ENCODE assay signal across 18 cellular contexts in the genomic region with DNA sequence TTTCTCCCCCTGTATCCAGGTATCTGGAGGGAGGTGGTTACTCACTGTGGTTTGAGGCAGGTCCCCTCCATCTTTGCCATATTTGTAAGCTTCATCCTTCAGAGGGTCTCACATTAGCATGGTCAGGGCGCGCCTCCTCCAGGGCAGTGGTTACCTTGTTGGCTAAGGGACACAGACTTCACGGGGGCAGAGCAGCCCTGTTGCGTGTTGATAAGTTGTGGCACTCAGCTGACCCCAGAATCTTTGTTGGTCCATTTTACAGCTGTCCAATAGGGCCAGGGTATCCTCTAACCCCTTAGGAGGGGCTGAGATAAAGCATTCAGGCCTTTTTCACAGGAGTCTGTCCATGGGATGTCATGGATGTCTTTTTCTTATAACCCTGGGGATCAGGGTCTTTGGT.
"Had no signal": no experiment of that assay in that cellular context is flagged by ENCODE, and none has a peak within 500 bp of the region (broad histone marks: within the 10 kb centered on the region; RNA-seq: fewer than 3 reads in every experiment).

No MANE protein-coding gene starts in this region.

- H3K36me3 ChIP-seq: esophagus muscularis mucosa, gastroesophageal sphincter, heart right ventricle, left lung, lower lobe of right lung had no signal

- H3K9me3 ChIP-seq: esophagus muscularis mucosa, gastroesophageal sphincter, heart right ventricle, left lung, lower lobe of right lung had no signal

- H3K27ac ChIP-seq: coronary artery, dorsolateral prefrontal cortex, esophagus muscularis mucosa, foreskin keratinocyte, gastroesophageal sphincter, heart right ventricle, left lung, lower lobe of right lung had no signal

- H3K4me3 ChIP-seq: coronary artery, dorsolateral prefrontal cortex, esophagus muscularis mucosa, gastroesophageal sphincter, heart right ventricle, left lung, lower lobe of right lung had no signal

- H3K27me3 ChIP-seq: dorsolateral prefrontal cortex, foreskin keratinocyte, left lung had no signal

- DNase-seq: dermis blood vessel endothelial cell; dorsolateral prefrontal cortex; effector CD4-positive, alpha-beta T cell; effector memory CD4-positive, alpha-beta T cell; foreskin keratinocyte; glutamatergic neuron; head of caudate nucleus; heart right ventricle; hippocampal formation; left cardiac atrium; left lung; left ventricle myocardium superior; lower lobe of right lung; mesendoderm; midbrain had no signal
